In genomic region chr22:25238058-25238457, GRCh38 we compare ENCODE assay signal across 5 cellular contexts. TPM values are rescaled to one million over a fixed set of nuclear protein-coding genes. Genes with fewer than 3 reads are reported as not detected.
"Had no signal": no experiment of that assay in that cellular context is flagged by ENCODE, and none has a peak within 500 bp of the region (broad histone marks: within the 10 kb centered on the region; RNA-seq: fewer than 3 reads in every experiment).

No MANE protein-coding gene starts in this region.

RNA-seq across cellular contexts. Expression of gene CRYBB2, which starts 18.6 kb away (rescaled TPM):
- total RNA-seq: GM23248, H9, HT-29 had no signal
- polyA plus RNA-seq: GM23248, IgD-negative memory B cell had no signal

RNA-seq across cellular contexts. Expression of gene CRYBB3, which starts 38.4 kb away (rescaled TPM):
- total RNA-seq: GM23248, H4 had no signal
- polyA plus RNA-seq: GM23248, IgD-negative memory B cell had no signal
